In the genomic region with DNA sequence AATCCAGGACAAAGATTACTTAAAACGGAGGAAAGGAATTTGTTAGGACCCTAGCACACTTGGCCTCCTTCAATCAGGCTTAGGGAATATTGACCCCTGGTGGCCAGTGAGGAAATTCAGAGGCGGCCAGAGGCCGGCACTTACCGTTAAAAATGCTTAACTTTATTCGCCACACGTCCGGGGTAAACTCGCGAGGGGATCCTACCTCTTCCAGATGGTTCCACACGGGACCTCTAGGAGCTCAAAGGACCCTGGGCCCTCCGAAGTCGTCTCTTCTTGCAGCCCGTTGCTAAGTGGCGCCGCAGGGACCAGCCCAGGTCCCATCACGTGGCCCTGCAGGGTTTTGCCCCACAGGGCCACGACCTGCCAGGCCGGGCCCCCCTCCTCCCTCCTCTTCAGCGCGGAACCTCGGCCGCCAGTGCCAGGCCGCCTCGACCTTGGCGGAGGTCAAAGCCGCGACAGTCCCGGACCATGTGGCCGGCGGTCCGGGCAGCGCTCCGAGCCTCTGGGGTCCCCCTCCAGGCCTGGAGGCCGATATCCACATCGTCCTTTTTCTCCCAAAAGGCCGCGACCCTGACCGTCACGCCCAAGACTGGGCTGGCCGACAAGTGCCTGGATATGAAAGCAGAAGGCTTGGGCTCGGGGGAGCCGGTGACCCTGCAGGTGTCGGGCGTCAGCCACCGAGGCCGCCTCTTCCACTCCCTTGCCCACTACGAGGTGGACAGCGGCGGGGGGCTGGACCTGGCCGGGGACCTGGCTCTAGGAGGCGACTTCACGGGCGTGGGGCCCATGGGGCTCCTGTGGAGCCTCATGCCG, we compare ENCODE assay signal across 1 cellular context.
TF ChIP-seq lines count a peak whose summit lies in the region.

No MANE protein-coding gene starts in this region.

TF ChIP-seq in WTC11, 78 proteins besides CTCF, POLR2A, EP300 and RAD21 (continued from another document):
- TF ChIP-seq ARID4B (CRISPR knock-in tag; IDR thresholded peaks at IDR 0.05; ENCODE audit: borderline replicate concordance) (0 out of 2 replicates have a peak, but pooled peaks have one; percentile 84), GABPB1 (CRISPR knock-in tag; IDR thresholded peaks at IDR 0.05) (no peak)
